ENCODE assay signal across 19 cellular contexts in the genomic region with DNA sequence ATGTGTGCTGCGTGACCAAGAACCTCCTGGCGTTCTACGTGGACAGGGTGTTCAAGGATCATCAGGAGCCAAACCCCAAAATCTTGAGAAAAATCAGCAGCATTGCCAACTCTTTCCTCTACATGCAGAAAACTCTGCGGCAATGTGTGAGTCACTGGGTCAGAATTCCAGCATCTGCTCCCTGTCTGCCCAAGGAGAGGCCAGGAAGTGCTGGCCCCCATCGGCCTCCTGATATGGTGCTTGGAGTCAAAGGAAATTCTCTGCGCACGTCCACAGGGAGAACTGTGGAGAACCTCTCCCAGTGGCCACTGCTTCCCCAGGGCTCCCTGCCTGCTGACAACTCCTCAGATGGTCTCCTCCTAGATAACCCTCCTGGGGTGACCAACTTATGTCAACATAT. TPM values are rescaled to one million over a fixed set of nuclear protein-coding genes. Genes with fewer than 3 reads are reported as not detected.
DNase-seq lines count a peak whose midpoint lies in the region; ATAC-seq and TF ChIP-seq lines count a peak whose summit lies in the region.
"Had no signal": no experiment of that assay in that cellular context is flagged by ENCODE, and none has a peak within 500 bp of the region (broad histone marks: within the 10 kb centered on the region; RNA-seq: fewer than 3 reads in every experiment).

No MANE protein-coding gene starts in this region.

- ATAC-seq in WTC11 = no peak
- ATAC-seq: K562, left lung had no signal

- CTCF ChIA-PET in WTC11 (lab: Charles Lee) = no interaction called here

- H3K9me3 ChIP-seq in MG63 (no peaks in the 10 kb centered on the region), mesodermal cell (ENCODE audit: control insufficient read depth, low read length) (no peaks in the 10 kb centered on the region)
- H3K9me3 ChIP-seq: ascending aorta, left lung, Peyer's patch had no signal

- no peaks in the 10 kb centered on the region for H3K27me3 ChIP-seq in MG63
- H3K27me3 ChIP-seq: ascending aorta, Peyer's patch had no signal

- WGBS in mesodermal cell (ENCODE audit: insufficient coverage in 2 of 2), 2 experiments = 77 to 88% methylated on average over 7 of the region's 7 CpGs

- H3K4me1 Mint-ChIP-seq in WTC11 = no peaks in the 10 kb centered on the region
- H3K4me1 Mint-ChIP-seq: activated CD4-positive, alpha-beta memory T cell treated with anti-CD3 and anti-CD28 coated beads, Interleukin-2, amount 10 ng/mL, durations not matched to agents 7 days and 5 days; CD8-positive, alpha-beta memory T cell; nephron had no signal

- no peaks in the 10 kb centered on the region for H3K36me3 Mint-ChIP-seq in WTC11
- H3K36me3 Mint-ChIP-seq: CD8-positive, alpha-beta memory T cell had no signal

- peak overlapping the region; percentile 43 for H3K27ac ChIP-seq in mesodermal cell (ENCODE audit: low read depth, low read length, severe bottlenecking)
- H3K27ac ChIP-seq: ascending aorta, left lung, Peyer's patch had no signal

- no peak overlapping the region for H3K27ac Mint-ChIP-seq in WTC11
- H3K27ac Mint-ChIP-seq: activated CD4-positive, alpha-beta memory T cell treated with anti-CD3 and anti-CD28 coated beads, Interleukin-2, amount 10 ng/mL, durations not matched to agents 7 days and 5 days; CD8-positive, alpha-beta memory T cell; nephron had no signal

- POLR2A ChIA-PET in WTC11 (lab: Charles Lee) = no interaction called here

- H3K36me3 ChIP-seq in MG63 (no peaks in the 10 kb centered on the region), mesodermal cell (ENCODE audit: control insufficient read depth, insufficient read depth, low read length) (no peaks in the 10 kb centered on the region)
- H3K36me3 ChIP-seq: ascending aorta, left lung, Peyer's patch had no signal

- peak; percentile 94 for DNase-seq in EH (ENCODE audit: low read depth)
- peak; percentile 79 for DNase-seq in MG63
- DNase-seq in choroid plexus epithelial cell (ENCODE audit: low read depth) = peak; percentile 16
- no peak for DNase-seq in OCI-M2 (lab: John Stamatoyannopoulos, UW; ENCODE audit: unreplicated experiment)
- DNase-seq in NCI-H526 (lab: John Stamatoyannopoulos, UW) = no peak
- no peak for DNase-seq in WTC11 (ENCODE audit: low spot score)
- no peak for DNase-seq in Ammon's horn (ENCODE audit: low spot score)
- DNase-seq: activated CD4-positive, alpha-beta memory T cell treated with anti-CD3 and anti-CD28 coated beads, Interleukin-2, amount 10 ng/mL, durations not matched to agents 7 days and 5 days; CD8-positive, alpha-beta memory T cell; effector memory CD4-positive, alpha-beta T cell; left lung; Peyer's patch; retina; stimulated activated naive CD4-positive, alpha-beta T cell treated with Interleukin-2 at 50 U/mL for 16 hours had no signal

- peaks cover 30% of the 10 kb centered on the region for H3K4me1 ChIP-seq in mesodermal cell (ENCODE audit: control insufficient read depth, insufficient read depth, low read length, poor library complexity, severe bottlenecking)
- H3K4me1 ChIP-seq: ascending aorta, Peyer's patch had no signal

- no peaks in the 10 kb centered on the region for H3K27me3 Mint-ChIP-seq in WTC11 (ENCODE audit: low read depth)

- TF ChIP-seq CTCF in choroid plexus epithelial cell (conservative IDR thresholded peaks at IDR 0.05; ENCODE audit: low read depth, low read length) (no peak), WTC11 (IDR thresholded peaks at IDR 0.05) (no peak)

- no peaks in the 10 kb centered on the region for H3K9me3 Mint-ChIP-seq in WTC11
- H3K9me3 Mint-ChIP-seq: activated CD4-positive, alpha-beta memory T cell treated with anti-CD3 and anti-CD28 coated beads, Interleukin-2, amount 10 ng/mL, durations not matched to agents 7 days and 5 days; CD8-positive, alpha-beta memory T cell; nephron had no signal

- no peak overlapping the region for H3K4me3 Mint-ChIP-seq in WTC11
- H3K4me3 Mint-ChIP-seq: activated CD4-positive, alpha-beta memory T cell treated with anti-CD3 and anti-CD28 coated beads, Interleukin-2, amount 10 ng/mL, durations not matched to agents 7 days and 5 days; CD8-positive, alpha-beta memory T cell; nephron had no signal

- H3K4me3 ChIP-seq in MG63 = no peak overlapping the region
- H3K4me3 ChIP-seq in choroid plexus epithelial cell (ENCODE audit: low read depth, low read length) = no peak overlapping the region
- H3K4me3 ChIP-seq in mesodermal cell (ENCODE audit: extremely low read depth, insufficient read depth, low read length, poor library complexity, severe bottlenecking) = no peak overlapping the region
- H3K4me3 ChIP-seq: ascending aorta, K562, left lung, Peyer's patch had no signal

TF ChIP-seq in WTC11, 78 proteins besides CTCF, POLR2A, EP300 and RAD21:
- TF ChIP-seq NR1H2 (CRISPR knock-in tag; IDR thresholded peaks at IDR 0.05) (no peak), NR3C1 (CRISPR knock-in tag; conservative IDR thresholded peaks at IDR 0.05; ENCODE audit: low read depth) (no peak)
- TF ChIP-seq, protein P1, sequence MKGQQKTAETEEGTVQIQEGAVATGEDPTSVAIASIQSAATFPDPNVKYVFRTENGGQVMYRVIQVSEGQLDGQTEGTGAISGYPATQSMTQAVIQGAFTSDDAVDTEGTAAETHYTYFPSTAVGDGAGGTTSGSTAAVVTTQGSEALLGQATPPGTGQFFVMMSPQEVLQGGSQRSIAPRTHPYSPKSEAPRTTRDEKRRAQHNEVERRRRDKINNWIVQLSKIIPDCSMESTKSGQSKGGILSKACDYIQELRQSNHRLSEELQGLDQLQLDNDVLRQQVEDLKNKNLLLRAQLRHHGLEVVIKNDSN (CRISPR knock-in tag; IDR thresholded peaks at IDR 0.05) = no peak
- TF ChIP-seq, protein P2, sequence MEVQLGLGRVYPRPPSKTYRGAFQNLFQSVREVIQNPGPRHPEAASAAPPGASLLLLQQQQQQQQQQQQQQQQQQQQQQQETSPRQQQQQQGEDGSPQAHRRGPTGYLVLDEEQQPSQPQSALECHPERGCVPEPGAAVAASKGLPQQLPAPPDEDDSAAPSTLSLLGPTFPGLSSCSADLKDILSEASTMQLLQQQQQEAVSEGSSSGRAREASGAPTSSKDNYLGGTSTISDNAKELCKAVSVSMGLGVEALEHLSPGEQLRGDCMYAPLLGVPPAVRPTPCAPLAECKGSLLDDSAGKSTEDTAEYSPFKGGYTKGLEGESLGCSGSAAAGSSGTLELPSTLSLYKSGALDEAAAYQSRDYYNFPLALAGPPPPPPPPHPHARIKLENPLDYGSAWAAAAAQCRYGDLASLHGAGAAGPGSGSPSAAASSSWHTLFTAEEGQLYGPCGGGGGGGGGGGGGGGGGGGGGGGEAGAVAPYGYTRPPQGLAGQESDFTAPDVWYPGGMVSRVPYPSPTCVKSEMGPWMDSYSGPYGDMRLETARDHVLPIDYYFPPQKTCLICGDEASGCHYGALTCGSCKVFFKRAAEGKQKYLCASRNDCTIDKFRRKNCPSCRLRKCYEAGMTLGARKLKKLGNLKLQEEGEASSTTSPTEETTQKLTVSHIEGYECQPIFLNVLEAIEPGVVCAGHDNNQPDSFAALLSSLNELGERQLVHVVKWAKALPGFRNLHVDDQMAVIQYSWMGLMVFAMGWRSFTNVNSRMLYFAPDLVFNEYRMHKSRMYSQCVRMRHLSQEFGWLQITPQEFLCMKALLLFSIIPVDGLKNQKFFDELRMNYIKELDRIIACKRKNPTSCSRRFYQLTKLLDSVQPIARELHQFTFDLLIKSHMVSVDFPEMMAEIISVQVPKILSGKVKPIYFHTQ (CRISPR knock-in tag; IDR thresholded peaks at IDR 0.05) = no peak
- TF ChIP-seq, protein P3, sequence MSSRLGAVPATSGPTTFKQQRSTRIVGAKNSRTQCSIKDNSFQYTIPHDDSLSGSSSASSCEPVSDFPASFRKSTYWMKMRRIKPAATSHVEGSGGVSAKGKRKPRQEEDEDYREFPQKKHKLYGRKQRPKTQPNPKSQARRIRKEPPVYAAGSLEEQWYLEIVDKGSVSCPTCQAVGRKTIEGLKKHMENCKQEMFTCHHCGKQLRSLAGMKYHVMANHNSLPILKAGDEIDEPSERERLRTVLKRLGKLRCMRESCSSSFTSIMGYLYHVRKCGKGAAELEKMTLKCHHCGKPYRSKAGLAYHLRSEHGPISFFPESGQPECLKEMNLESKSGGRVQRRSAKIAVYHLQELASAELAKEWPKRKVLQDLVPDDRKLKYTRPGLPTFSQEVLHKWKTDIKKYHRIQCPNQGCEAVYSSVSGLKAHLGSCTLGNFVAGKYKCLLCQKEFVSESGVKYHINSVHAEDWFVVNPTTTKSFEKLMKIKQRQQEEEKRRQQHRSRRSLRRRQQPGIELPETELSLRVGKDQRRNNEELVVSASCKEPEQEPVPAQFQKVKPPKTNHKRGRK (CRISPR knock-in tag; IDR thresholded peaks at IDR 0.05; ENCODE audit: borderline replicate concordance) = no peak

RNA-seq across cellular contexts. Expression of a gene that starts 25.6 kb away (rescaled TPM):
- not detected in 2 replicates for total RNA-seq in MG63 (2014; rRNA removed; shearing (Covaris generic); ENCODE audit: low replicate concordance)
- not detected for polyA plus RNA-seq in mesodermal cell (2013, experiment 1 of 2)
- not detected for polyA plus RNA-seq in mesodermal cell (2013, experiment 2 of 2)
- not detected in 3 replicates for total RNA-seq in WTC11 (2021)
- total RNA-seq: activated CD4-positive, alpha-beta memory T cell treated with anti-CD3 and anti-CD28 coated beads, Interleukin-2, amount 10 ng/mL, durations not matched to agents 7 days and 5 days; ascending aorta; CD8-positive, alpha-beta memory T cell; K562; left lung; NCI-H460; Peyer's patch had no signal
- polyA plus RNA-seq: CD8-positive, alpha-beta memory T cell; K562 had no signal

RNA-seq across cellular contexts. Expression of a gene that starts 57.4 kb away (rescaled TPM):
- not detected in 2 replicates for total RNA-seq in MG63 (2014; rRNA removed; shearing (Covaris generic); ENCODE audit: low replicate concordance)
- not detected for polyA plus RNA-seq in mesodermal cell (2013, experiment 1 of 2)
- polyA plus RNA-seq in mesodermal cell (2013, experiment 2 of 2) = not detected
- total RNA-seq in WTC11 (2021) = not detected in 3 replicates
- total RNA-seq: activated CD4-positive, alpha-beta memory T cell treated with anti-CD3 and anti-CD28 coated beads, Interleukin-2, amount 10 ng/mL, durations not matched to agents 7 days and 5 days; ascending aorta; K562; NCI-H460; Peyer's patch had no signal

Comparison
In these comparisons a context has a peak if more than half of its experiments do, and no peak if none do; other contexts are left out.
1. DNase-seq: peak in EH (single experiment), MG63 (single experiment) and choroid plexus epithelial cell (single experiment); none in OCI-M2 (single experiment), NCI-H526 (0 of 2), WTC11 (single experiment) and Ammon's horn (single experiment).